8 cellular contexts compared by ENCODE assay signal in genomic region chr7:135510603-135511183, GRCh38. TPM values are rescaled to one million over a fixed set of nuclear protein-coding genes. Genes with fewer than 3 reads are reported as not detected.
A peak's percentile ranks its signal among the peaks of the same experiment; 100 is the strongest.
DNase-seq lines count a peak whose midpoint lies in the region; ATAC-seq and TF ChIP-seq lines count a peak whose summit lies in the region.

No MANE protein-coding gene starts in this region.

- H3K4me3 Mint-ChIP-seq in nephron progenitor cell, result no peak overlapping the region

- H3K27ac ChIP-seq in brain microvascular endothelial cell, result no peak overlapping the region
- H3K27ac ChIP-seq in lower lobe of right lung, result no peak overlapping the region

- H3K36me3 ChIP-seq in GM06990 (ENCODE audit: control insufficient read depth, insufficient read depth, low read length) (no peaks in the 10 kb centered on the region), MG63 (no peaks in the 10 kb centered on the region), brain microvascular endothelial cell (replicated peaks) (no peaks in the 10 kb centered on the region), lower lobe of right lung (no peaks in the 10 kb centered on the region)

- in situ Hi-C loops in brain microvascular endothelial cell (cut with HindIII; ENCODE audit: low pct_ligation_motif_present, low sequenced_read_pairs), result no loop called here

- peaks cover 4% of the 10 kb centered on the region for H3K27me3 Mint-ChIP-seq in nephron progenitor cell (ENCODE audit: low read depth, poor library complexity)

- no peaks in the 10 kb centered on the region for H3K9me3 ChIP-seq in MG63
- H3K9me3 ChIP-seq in lower lobe of right lung, result no peaks in the 10 kb centered on the region

- peak overlapping the region; percentile 82 for H3K4me3 ChIP-seq in GM06990 (replicated peaks; ENCODE audit: low read depth, low read length)
- H3K4me3 ChIP-seq in MG63, result peak overlapping the region; percentile 81
- peak overlapping the region; percentile 83 for H3K4me3 ChIP-seq in brain microvascular endothelial cell (ENCODE audit: low read depth, low read length)
- peak overlapping the region; percentile 66 for H3K4me3 ChIP-seq in lower lobe of right lung

- DNase-seq in GM06990 (ENCODE audit: extremely low read depth, insufficient read length), result peak; percentile 5
- no peak for DNase-seq in MG63
- DNase-seq in brain microvascular endothelial cell, result peak; percentile 12
- DNase-seq in lower lobe of right lung, result no peak
- no peak for DNase-seq in nephron progenitor cell
- no peak for DNase-seq in inferior parietal cortex (ENCODE audit: extremely low spot score)
- DNase-seq in NCI-H446 treated with DMSO at 0.1 percent for 48 hours (lab: John Stamatoyannopoulos, UW), result no peak

- H3K4me1 ChIP-seq in lower lobe of right lung, result peaks cover 32% of the 10 kb centered on the region

- no peaks in the 10 kb centered on the region for H3K27me3 ChIP-seq in GM06990 (replicated peaks; ENCODE audit: control insufficient read depth, insufficient read depth, low read length)
- no peaks in the 10 kb centered on the region for H3K27me3 ChIP-seq in MG63
- H3K27me3 ChIP-seq in brain microvascular endothelial cell (replicated peaks), result no peaks in the 10 kb centered on the region
- H3K27me3 ChIP-seq in lower lobe of right lung (ENCODE audit: low read depth), result no peaks in the 10 kb centered on the region

- intact Hi-C loops in lower lobe of right lung (cut with DNase I), result no loop called here

- no peak overlapping the region for H3K27ac Mint-ChIP-seq in nephron progenitor cell

- no peak for ATAC-seq in lower lobe of right lung
- ATAC-seq in HG03108 (IDR thresholded peaks at IDR 0.05; ENCODE audit: unreplicated experiment), result no peak

- no peaks in the 10 kb centered on the region for H3K4me1 Mint-ChIP-seq in nephron progenitor cell

- no peak for TF ChIP-seq CTCF in GM06990 (IDR thresholded peaks at IDR 0.05; ENCODE audit: insufficient read depth, low read length, poor library complexity, severe bottlenecking)
- TF ChIP-seq CTCF in brain microvascular endothelial cell (IDR thresholded peaks at IDR 0.05; ENCODE audit: low read depth, low read length, missing control alignments), result peak; percentile 36
- TF ChIP-seq CTCF in lower lobe of right lung (IDR thresholded peaks at IDR 0.05), result no peak
- no peak for TF ChIP-seq CTCF in nephron progenitor cell (IDR thresholded peaks at IDR 0.05)

- H3K36me3 Mint-ChIP-seq in nephron progenitor cell (ENCODE audit: low read depth), result no peaks in the 10 kb centered on the region

- no peaks in the 10 kb centered on the region for H3K9me3 Mint-ChIP-seq in nephron progenitor cell

RNA-seq across cellular contexts. Expression of gene CNOT4, which starts 0.8 kb away (rescaled TPM):
- 0.59 and 1.7 TPM in 2 replicates for total RNA-seq in MG63 (2014; rRNA removed; shearing (Covaris generic); ENCODE audit: low replicate concordance)
- 28.0 TPM for total RNA-seq in lower lobe of right lung

RNA-seq across cellular contexts. Expression of gene NUP205, which starts 47.0 kb away (rescaled TPM):
- total RNA-seq in MG63 (2014; rRNA removed; shearing (Covaris generic); ENCODE audit: low replicate concordance), result 27.5 and 28.4 TPM in 2 replicates
- 40.2 TPM for total RNA-seq in lower lobe of right lung

Comparison
In these comparisons a context has a peak if more than half of its experiments do, and no peak if none do; other contexts are left out.
1. DNase-seq: peak in GM06990 (single experiment) and brain microvascular endothelial cell (single experiment); none in MG63 (single experiment), lower lobe of right lung (single experiment), nephron progenitor cell (single experiment), inferior parietal cortex (single experiment) and NCI-H446 treated with DMSO at 0.1 percent for 48 hours (single experiment).
2. RNA of gene CNOT4, which starts 0.8 kb away (total RNA-seq): 28.0 TPM in lower lobe of right lung (single experiment); 0.59 to 1.7 TPM in MG63; every median in the first group is over 10 times any median in the second.
3. Peak in every context shown above with its lines, with median percentiles within 50 percentile points of each other: H3K4me3 ChIP-seq.